Comparison of ENCODE assay signal across 22 cellular contexts in genomic region chr2:47554311-47554905, GRCh38. TPM values are rescaled to one million over a fixed set of nuclear protein-coding genes. Genes with fewer than 3 reads are reported as not detected.
A peak's percentile ranks its signal among the peaks of the same experiment; 100 is the strongest.
DNase-seq lines count a peak whose midpoint lies in the region; ATAC-seq, FAIRE-seq and TF ChIP-seq lines count a peak whose summit lies in the region.
"Had no signal": no experiment of that assay in that cellular context is flagged by ENCODE, and none has a peak within 500 bp of the region (broad histone marks: within the 10 kb centered on the region; RNA-seq: fewer than 3 reads in every experiment).

No MANE protein-coding gene starts in this region.

- no peak overlapping the region for H3K14ac ChIP-seq in H1 (ENCODE audit: insufficient read length)

- TF ChIP-seq CTCF in OCI-LY7 (conservative IDR thresholded peaks at IDR 0.05; ENCODE audit: low read length) (no peak), H1 (IDR thresholded peaks at IDR 0.05; ENCODE audit: control extremely low read depth in 1 of 3, insufficient read depth in 1 of 3, low read depth in 1 of 3, low read length in 3 of 3) (no peak), GM10248 (IDR thresholded peaks at IDR 0.05; ENCODE audit: control extremely low read depth, extremely low read depth, low read depth, missing control alignments) (no peak), smooth muscle cell (IDR thresholded peaks at IDR 0.05; ENCODE audit: borderline replicate concordance, insufficient read depth, poor library complexity, severe bottlenecking) (no peak)

- H3K36me3 ChIP-seq in BLaER1 treated with 17β-estradiol and CSF1 and Interleukin-3, amounts not matched to agents 10 nM and 100 nM = peaks cover 0 to 4% (median 0%) of the 10 kb centered on the region in 11 experiments; a peak in 2 of 22 replicates
- H3K36me3 ChIP-seq in OCI-LY7 (ENCODE audit: insufficient read depth, low read length) (no peaks in the 10 kb centered on the region; the same call in 1 of the 2 replicates), H1 (ENCODE audit: control insufficient read depth in 2 of 4, insufficient read depth in 4 of 4, low read length in 3 of 4) (peaks cover 0 to 3% (median 1%) of the 10 kb centered on the region in 4 experiments; a peak in 2 of 8 replicates), smooth muscle cell (ENCODE audit: low read depth) (no peaks in the 10 kb centered on the region)
- H3K36me3 ChIP-seq: left ventricle myocardium inferior had no signal

- peak overlapping the region; percentile 3 to 83 (median 31); a peak in 20 of 22 replicates for H3K4me2 ChIP-seq in BLaER1 treated with 17β-estradiol and CSF1 and Interleukin-3, amounts not matched to agents 10 nM and 100 nM
- H3K4me2 ChIP-seq in OCI-LY7 (ENCODE audit: low read length) = peak overlapping the region; percentile 19; the same call in 1 of the 2 replicates
- no peak overlapping the region for H3K4me2 ChIP-seq in H1 (ENCODE audit: insufficient read depth in 1 of 2, low read depth in 2 of 2, low read length in 2 of 2)
- no peak overlapping the region for H3K4me2 ChIP-seq in smooth muscle cell

- intact Hi-C loops in OCI-LY7 (cut with micrococcal nuclease; ENCODE audit: unreplicated experiment) = no loop called here

- H4K8ac ChIP-seq in H1 (ENCODE audit: extremely low read depth, insufficient read depth, low read length) = no peak overlapping the region

- no peak for TF ChIP-seq EP300 in H1 (IDR thresholded peaks at IDR 0.05; ENCODE audit: borderline replicate concordance in 1 of 2, low read depth in 2 of 2, low read length in 2 of 2)

- no peaks in the 10 kb centered on the region for H3K23me2 ChIP-seq in H1 (ENCODE audit: low read depth, low read length)

- no peak for ATAC-seq in HG02852 (IDR thresholded peaks at IDR 0.05; ENCODE audit: unreplicated experiment)
- ATAC-seq: CD8-positive, alpha-beta T cell had no signal

- POLR2A ChIA-PET in OCI-LY7 (lab: Charles Lee) (interaction anchor here (0.7 to 0.9 kb wide), 2 partner anchors 11 to 309 kb away, joined by 4 to 5 read pairs; no protein-coding TSS in a partner anchor), H1 (lab: Charles Lee; ENCODE audit: partially characterized antibody) (interaction anchor here (0.9 to 1.2 kb wide), 2 partner anchors 35 to 151 kb away, joined by 3 read pairs; no protein-coding TSS in a partner anchor), GM10248 (lab: Yijun Ruan, JAX) (no interaction called here)

- no peak overlapping the region for H2BK120ac ChIP-seq in H1 (replicated peaks; ENCODE audit: low read depth, low read length)

- no peak overlapping the region for H2AK5ac ChIP-seq in H1 (ENCODE audit: low read depth, low read length)

- H3K79me1 ChIP-seq in H1 (ENCODE audit: low read depth, low read length) = peaks cover 3% of the 10 kb centered on the region

- H3K4me3 ChIP-seq in BLaER1 treated with 17β-estradiol and CSF1 and Interleukin-3, amounts not matched to agents 10 nM and 100 nM = no peak overlapping the region
- no peak overlapping the region for H3K4me3 ChIP-seq in OCI-LY7 (ENCODE audit: low read depth, low read length, poor library complexity, severe bottlenecking)
- H3K4me3 ChIP-seq in H1 (ENCODE audit: extremely low read depth in 1 of 4, insufficient read depth in 2 of 4, low read depth in 3 of 4, low read length in 4 of 4) = no peak overlapping the region
- H3K4me3 ChIP-seq in smooth muscle cell = no peak overlapping the region
- H3K4me3 ChIP-seq: left ventricle myocardium inferior, skin epidermis had no signal

- peaks cover 15 to 42% (median 38%) of the 10 kb centered on the region in 10 experiments; a peak in 19 of 20 replicates for H3K4me1 ChIP-seq in BLaER1 treated with 17β-estradiol and CSF1 and Interleukin-3, amounts not matched to agents 10 nM and 100 nM
- H3K4me1 ChIP-seq in OCI-LY7 (ENCODE audit: insufficient read depth, low read length, poor library complexity, severe bottlenecking) (peaks cover 7% of the 10 kb centered on the region), H1 (replicated peaks in 1 of 4; ENCODE audit: control insufficient read depth in 3 of 4, insufficient read depth in 4 of 4, low read length in 3 of 4) (peaks cover 4 to 25% (median 12%) of the 10 kb centered on the region in 4 experiments), smooth muscle cell (ENCODE audit: low read depth) (peaks cover 14% of the 10 kb centered on the region)

- H2BK20ac ChIP-seq in H1 (ENCODE audit: low read length) = no peak overlapping the region

- no peak overlapping the region for H4K5ac ChIP-seq in H1 (ENCODE audit: insufficient read length, low read depth, low read length)

- WGBS in H1 (ENCODE audit: extremely low coverage in 1 of 2, insufficient coverage in 1 of 2, insufficient read length in 1 of 2, insufficient replicate concordance in 2 of 2, low coverage in 1 of 2, low lambda C conversion rate in 2 of 2, missing lambda C conversion rate in 1 of 2), 2 experiments = 94% methylated on average over 8 of the region's 8 CpGs; no CpG with 5 or more reads in 1 of the 2 experiments
- 89% methylated on average over 8 of the region's 8 CpGs for WGBS in smooth muscle cell (ENCODE audit: low lambda C conversion rate)

- H3K27me3 ChIP-seq in BLaER1 treated with 17β-estradiol and CSF1 and Interleukin-3, amounts not matched to agents 10 nM and 100 nM = no peaks in the 10 kb centered on the region
- H3K27me3 ChIP-seq in H1 (replicated peaks in 1 of 4; ENCODE audit: control insufficient read depth in 3 of 4, extremely low read depth in 1 of 4, insufficient read depth in 3 of 4, low read length in 3 of 4) = no peaks in the 10 kb centered on the region
- H3K27me3 ChIP-seq in smooth muscle cell (ENCODE audit: low read depth) = no peaks in the 10 kb centered on the region

- no peak overlapping the region for H3K9ac ChIP-seq in BLaER1 treated with 17β-estradiol and CSF1 and Interleukin-3, amounts not matched to agents 10 nM and 100 nM
- no peak overlapping the region for H3K9ac ChIP-seq in H1 (replicated peaks in 1 of 4; ENCODE audit: extremely low read depth in 1 of 4, low read depth in 3 of 4, low read length in 3 of 4)
- H3K9ac ChIP-seq in smooth muscle cell (ENCODE audit: low read depth) = no peak overlapping the region

- H4K20me1 ChIP-seq in BLaER1 treated with 17β-estradiol and CSF1 and Interleukin-3, amounts not matched to agents 10 nM and 100 nM = no peaks in the 10 kb centered on the region
- no peaks in the 10 kb centered on the region for H4K20me1 ChIP-seq in OCI-LY7 (ENCODE audit: insufficient read depth, low read length)
- no peaks in the 10 kb centered on the region for H4K20me1 ChIP-seq in H1 (replicated peaks in 1 of 2; ENCODE audit: control insufficient read depth in 1 of 2, insufficient read depth in 2 of 2, low read length in 2 of 2)
- H4K20me1 ChIP-seq in smooth muscle cell (ENCODE audit: low read depth) = no peaks in the 10 kb centered on the region

- no peak overlapping the region for H3K56ac ChIP-seq in H1 (replicated peaks; ENCODE audit: insufficient read length, low read depth, low read length)

- TF ChIP-seq RAD21 in H1 (IDR thresholded peaks at IDR 0.05 in 1 of 2, conservative IDR thresholded peaks at IDR 0.05 in 1 of 2; ENCODE audit: low read depth in 2 of 2, low read length in 2 of 2) = no peak

- no peak overlapping the region for H2BK15ac ChIP-seq in H1 (ENCODE audit: low read length)

- no peak overlapping the region for H3K4ac ChIP-seq in H1 (replicated peaks; ENCODE audit: insufficient read length, low read depth, low read length)

- H3K9me2 ChIP-seq in OCI-LY7 (ENCODE audit: insufficient read depth, low read length) = no peaks in the 10 kb centered on the region

- H3K9me3 ChIP-seq in BLaER1 treated with 17β-estradiol and CSF1 and Interleukin-3, amounts not matched to agents 10 nM and 100 nM (replicated peaks in 1 of 11) = peaks cover 11 to 24% (median 16%) of the 10 kb centered on the region in 11 experiments; a peak in 21 of 22 replicates
- peaks cover 11% of the 10 kb centered on the region; the same call in 1 of the 2 replicates for H3K9me3 ChIP-seq in OCI-LY7 (ENCODE audit: low read length)
- H3K9me3 ChIP-seq in H1 (ENCODE audit: insufficient read depth in 2 of 2, low read depth in 1 of 2, low read length in 1 of 2) = no peaks in the 10 kb centered on the region; a peak in 2 of 4 replicates
- H3K9me3 ChIP-seq in smooth muscle cell (replicated peaks; ENCODE audit: low read depth) = no peaks in the 10 kb centered on the region

- CTCF ChIA-PET in OCI-LY7 (lab: Charles Lee; ENCODE audit: unreplicated experiment) = no interaction called here
- CTCF ChIA-PET in H1 (lab: Charles Lee; ENCODE audit: partially characterized antibody) = interaction anchor here (1.1 to 3.6 kb wide), 6 partner anchors 11 to 117 kb away, joined by 3 to 15 read pairs (median 4); no protein-coding TSS in a partner anchor
- CTCF ChIA-PET in GM10248 (lab: Yijun Ruan, JAX) = interaction anchor here (1.2 to 2.2 kb wide), 2 partner anchors 10 to 94 kb away, joined by 3 to 8 read pairs; no protein-coding TSS in a partner anchor

- no peak overlapping the region for H4K91ac ChIP-seq in H1 (replicated peaks; ENCODE audit: insufficient read length, low read length)

- no TSS peak for BruUV-seq in OCI-LY7 (replicated peaks; lab: Mats Ljungman, UMichigan)

- no peak overlapping the region for H3K23ac ChIP-seq in H1 (ENCODE audit: insufficient read length)

- no peak overlapping the region for H2BK12ac ChIP-seq in H1 (ENCODE audit: low read depth, low read length)

- FAIRE-seq in H1 (lab: Jason Lieb, UNC) = no peak
- FAIRE-seq: urothelium cell line had no signal

- no peak for TF ChIP-seq POLR2A in H1 (IDR thresholded peaks at IDR 0.05; ENCODE audit: control extremely low read depth in 1 of 2, low read depth in 2 of 2, low read length in 2 of 2)

- H2AFZ ChIP-seq in OCI-LY7 (ENCODE audit: low read length) = peak overlapping the region; percentile 23; the same call in 1 of the 2 replicates
- H2AFZ ChIP-seq in H1 (ENCODE audit: low read length) = no peak overlapping the region
- no peak overlapping the region for H2AFZ ChIP-seq in smooth muscle cell (ENCODE audit: low read depth)

- H3K18ac ChIP-seq in H1 (ENCODE audit: extremely low read depth, low read length) = no peak overlapping the region; the same call in 1 of the 2 replicates

- H3F3A ChIP-seq in smooth muscle cell (ENCODE audit: low read depth) = peaks cover 7% of the 10 kb centered on the region

- DNase-seq in Kasumi-1 (lab: John Stamatoyannopoulos, UW) = peak; percentile 90 to 93
- DNase-seq in OCI-LY7 (ENCODE audit: low spot score) = peak; percentile 57
- no peak for DNase-seq in H1 (ENCODE audit: low read depth in 1 of 2, low spot score in 2 of 2)
- DNase-seq in GM10248 (ENCODE audit: extremely low spot score) = no peak
- no peak for DNase-seq in smooth muscle cell (lab: John Stamatoyannopoulos, UW; ENCODE audit: unreplicated experiment)
- no peak for DNase-seq in SKM-1 (lab: John Stamatoyannopoulos, UW; ENCODE audit: unreplicated experiment)
- DNase-seq: activated CD4-positive, alpha-beta T cell treated with anti-CD3 and anti-CD28 coated beads, Interleukin-2, amount 50 U/mL, for 48 hours; activated naive CD4-positive, alpha-beta T cell treated with Interleukin-2 at 50 U/mL for 16 hours; CD8-positive, alpha-beta T cell; effector CD8-positive, alpha-beta T cell; left ventricle myocardium inferior; NCI-H1694 treated with DMSO at 0.1 percent for 48 hours; NCI-H226; stimulated activated CD4-positive, alpha-beta T cell treated with anti-CD3 and anti-CD28 coated beads, Interleukin-4, amount 100 ng/mL, for 1 hour had no signal

- H3K27ac ChIP-seq in BLaER1 treated with 17β-estradiol and CSF1 and Interleukin-3, amounts not matched to agents 10 nM and 100 nM = peak overlapping the region in 3 of 11 experiments; percentile 5 to 37 (median 18); a peak in 2 of 22 replicates
- H3K27ac ChIP-seq in OCI-LY7 (ENCODE audit: low read depth, low read length, poor library complexity, severe bottlenecking) (no peak overlapping the region), H1 (ENCODE audit: low read depth, low read length) (no peak overlapping the region), smooth muscle cell (ENCODE audit: low read depth) (no peak overlapping the region)
- H3K27ac ChIP-seq: left ventricle myocardium inferior, RWPE1, skin epidermis had no signal

- H3K79me2 ChIP-seq in OCI-LY7 (ENCODE audit: insufficient read depth, low read depth, low read length) (no peaks in the 10 kb centered on the region), H1 (ENCODE audit: control insufficient read depth in 1 of 2, insufficient read depth in 2 of 2, low read length in 2 of 2) (no peaks in the 10 kb centered on the region), smooth muscle cell (ENCODE audit: low read depth) (no peaks in the 10 kb centered on the region)

- H2BK5ac ChIP-seq in H1 (ENCODE audit: low read depth, low read length) = peak overlapping the region; percentile 60; the same call in 1 of the 2 replicates

RNA-seq across cellular contexts. Expression of gene KCNK12, which starts 16.4 kb away (rescaled TPM):
- total RNA-seq in OCI-LY7 (2014; rRNA removed; shearing (Covaris generic)) = 2.1 and 3.8 TPM in 2 replicates
- total RNA-seq in OCI-LY7 (2022) (3.6 and 4.1 TPM in 2 replicates), smooth muscle cell (1.3 and 3.5 TPM in 2 replicates)
- 7.2 and 8.5 TPM in 2 replicates for total RNA-seq in H1 (2021; fragmentation: NEBNext Ultra II Directional; extraction: Animal tissue kit (Norgen Biotek cat#: 25700))
- polyA plus RNA-seq in H1 (2011; rRNA removed) (8.4 and 10.1 TPM in 2 replicates), smooth muscle cell (3.5 and 4.5 TPM in 2 replicates)
- polyA plus RNA-seq in H1 (2011; cell fraction: cytosol; rRNA removed) = 6.4 TPM
- 9.6 TPM for polyA plus RNA-seq in H1 (2011; cell fraction: nucleus; rRNA removed)
- 2.5 to 7.0 TPM (median 5.2 TPM) in 4 replicates for polyA plus RNA-seq in H1 (2012, experiment 1 of 2)
- 2.4 TPM for polyA plus RNA-seq in H1 (2012, experiment 2 of 2)
- polyA plus RNA-seq in H1 (2013, experiment 1 of 2) = 4.2 TPM
- 4.1 TPM for polyA plus RNA-seq in H1 (2013, experiment 2 of 2)
- polyA minus RNA-seq in H1 (2011; rRNA and poly(A)+ RNA removed) = 3.8 and 4.5 TPM in 2 replicates
- 6.3 TPM for polyA minus RNA-seq in H1 (2011; cell fraction: cytosol; rRNA and poly(A)+ RNA removed)
- polyA minus RNA-seq in H1 (2011; cell fraction: nucleus; rRNA and poly(A)+ RNA removed) = 8.6 TPM
- total RNA-seq: LHCN-M2, progenitor cell of endocrine pancreas, subcutaneous adipose tissue had no signal

Comparison
In these comparisons a context has a peak if more than half of its experiments do, and no peak if none do; other contexts are left out.
1. H3K4me2 ChIP-seq: peak in BLaER1 treated with 17β-estradiol and CSF1 and Interleukin-3, amounts not matched to agents 10 nM and 100 nM (11 of 11) and OCI-LY7 (single experiment); none in H1 (0 of 2) and smooth muscle cell (single experiment).
2. DNase-seq: peak in Kasumi-1 (2 of 2) and OCI-LY7 (single experiment); none in H1 (0 of 2), GM10248 (single experiment), smooth muscle cell (single experiment) and SKM-1 (single experiment).